ENCODE assay signal across 15 cellular contexts in the genomic region with DNA sequence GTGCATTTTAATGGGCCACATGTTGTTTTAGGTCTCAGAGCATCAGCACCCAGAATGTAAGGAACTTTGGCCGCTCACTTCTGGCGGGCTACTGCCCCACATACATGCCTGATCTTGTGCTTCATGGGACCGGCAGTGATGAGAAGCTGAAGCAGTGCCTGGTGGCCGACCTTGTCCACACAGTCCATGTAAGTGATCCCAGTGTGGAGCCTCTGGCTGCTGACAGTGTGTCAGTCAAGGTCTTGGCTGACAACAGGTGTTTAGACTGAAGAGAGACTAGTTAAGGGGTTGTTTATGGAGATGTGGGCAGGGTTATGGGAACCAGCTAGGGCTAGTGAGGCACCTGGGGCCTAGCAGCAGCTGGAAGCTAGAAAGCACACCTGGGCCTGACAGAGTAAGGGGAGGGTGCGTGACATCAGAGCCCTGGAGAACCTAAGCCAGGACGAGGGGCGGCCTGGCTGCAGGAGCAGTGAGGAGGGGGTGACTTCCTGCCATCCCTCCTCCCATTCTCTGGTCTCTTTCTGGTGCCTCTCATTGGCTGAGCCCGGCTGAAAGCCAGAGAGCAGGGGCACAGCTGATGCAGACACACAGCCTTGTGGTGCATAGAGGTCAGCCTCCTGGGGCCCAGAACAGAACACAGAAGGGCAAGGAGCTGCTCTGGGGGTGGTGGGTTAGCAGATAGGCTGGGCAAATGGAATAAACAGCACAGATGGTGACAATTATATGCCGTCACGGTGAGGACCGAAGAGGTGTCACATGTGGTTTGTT.
DNase-seq lines count a peak whose midpoint lies in the region; ATAC-seq and TF ChIP-seq lines count a peak whose summit lies in the region.
"Had no signal": no experiment of that assay in that cellular context is flagged by ENCODE, and none has a peak within 500 bp of the region (broad histone marks: within the 10 kb centered on the region; RNA-seq: fewer than 3 reads in every experiment).

No MANE protein-coding gene starts in this region.

- no peaks in the 10 kb centered on the region for H3K9me3 ChIP-seq in OCI-LY1 (ENCODE audit: low read length)
- no peaks in the 10 kb centered on the region for H3K9me3 ChIP-seq in tibial artery

- H3K9ac ChIP-seq in OCI-LY1 (ENCODE audit: low read length) = no peak overlapping the region
- H3K9ac ChIP-seq: parathyroid adenoma had no signal

- H3K4me3 Mint-ChIP-seq in immature natural killer cell (peak overlapping the region in 1 of 5 donors; percentile 10), osteocyte (ENCODE audit: unreplicated experiment) (no peak overlapping the region)
- H3K4me3 Mint-ChIP-seq: activated CD4-positive, alpha-beta T cell treated with anti-CD3 and anti-CD28 coated beads, Interleukin-2, amount 10 ng/mL, durations not matched to agents 7 days and 5 days had no signal

- no peaks in the 10 kb centered on the region for H3K9me2 ChIP-seq in OCI-LY1 (ENCODE audit: low read depth, low read length)

- no peaks in the 10 kb centered on the region for H3K36me3 ChIP-seq in OCI-LY1 (ENCODE audit: insufficient read depth, low read length)
- H3K36me3 ChIP-seq in tibial artery = peaks cover 0 to 26% (median 23%) of the 10 kb centered on the region in 3 donors

- peak overlapping the region; percentile 79 for H3K27ac ChIP-seq in OCI-LY1 (ENCODE audit: low read depth, low read length, poor library complexity, severe bottlenecking)
- peak overlapping the region; percentile 64 to 78 for H3K27ac ChIP-seq in tibial artery
- H3K27ac ChIP-seq: brain microvascular endothelial cell, parathyroid adenoma had no signal

- H3F3A ChIP-seq in OCI-LY1 (ENCODE audit: insufficient read depth, low read length) = no peaks in the 10 kb centered on the region

- no peak for ATAC-seq in GM19455 (IDR thresholded peaks at IDR 0.05; ENCODE audit: unreplicated experiment)

- H3K79me2 ChIP-seq in OCI-LY1 (ENCODE audit: insufficient read depth, low read length) = no peaks in the 10 kb centered on the region
- H3K79me2 ChIP-seq: parathyroid adenoma had no signal

- H3K4me2 ChIP-seq in OCI-LY1 (ENCODE audit: low read length) = peak overlapping the region; percentile 0; the same call in 1 of the 2 replicates

- no peaks in the 10 kb centered on the region for H3K27me3 ChIP-seq in OCI-LY1 (ENCODE audit: insufficient read depth, low read length)
- H3K27me3 ChIP-seq in tibial artery = no peaks in the 10 kb centered on the region
- H3K27me3 ChIP-seq: brain microvascular endothelial cell had no signal

- no peaks in the 10 kb centered on the region for H3K9me3 Mint-ChIP-seq in immature natural killer cell
- no peaks in the 10 kb centered on the region for H3K9me3 Mint-ChIP-seq in osteocyte (ENCODE audit: unreplicated experiment)
- H3K9me3 Mint-ChIP-seq: activated CD4-positive, alpha-beta T cell treated with anti-CD3 and anti-CD28 coated beads, Interleukin-2, amount 10 ng/mL, durations not matched to agents 7 days and 5 days had no signal

- H4K20me1 ChIP-seq in OCI-LY1 (ENCODE audit: insufficient read depth, low read length) = no peaks in the 10 kb centered on the region

- intact Hi-C loops in tibial artery (cut with DNase I; ENCODE audit: low total_unique reads) = no loop called here

- H3K27me3 Mint-ChIP-seq in immature natural killer cell (ENCODE audit: low read depth in 3 of 3) = peaks cover 0 to 6% (median 4%) of the 10 kb centered on the region in 3 donors
- H3K27me3 Mint-ChIP-seq in osteocyte (ENCODE audit: unreplicated experiment) = no peaks in the 10 kb centered on the region
- H3K27me3 Mint-ChIP-seq: activated CD4-positive, alpha-beta T cell treated with anti-CD3 and anti-CD28 coated beads, Interleukin-2, amount 10 ng/mL, durations not matched to agents 7 days and 5 days had no signal

- H2AFZ ChIP-seq in OCI-LY1 (ENCODE audit: low read length) = no peak overlapping the region
- H2AFZ ChIP-seq: parathyroid adenoma had no signal

- H3K4me1 ChIP-seq in OCI-LY1 (ENCODE audit: insufficient read depth, low read length, severe bottlenecking) (peaks cover 28% of the 10 kb centered on the region), tibial artery (peaks cover 0 to 57% (median 28%) of the 10 kb centered on the region in 4 donors)
- H3K4me1 ChIP-seq: parathyroid adenoma had no signal

- H3K36me3 Mint-ChIP-seq in immature natural killer cell = peaks cover 29 to 54% (median 42%) of the 10 kb centered on the region in 3 donors
- peaks cover 27% of the 10 kb centered on the region for H3K36me3 Mint-ChIP-seq in osteocyte (ENCODE audit: unreplicated experiment)

- H3K4me3 ChIP-seq in OCI-LY1 (ENCODE audit: low read depth, low read length, poor library complexity, severe bottlenecking) (no peak overlapping the region), tibial artery (no peak overlapping the region)

- TF ChIP-seq CTCF in OCI-LY1 (IDR thresholded peaks at IDR 0.05; ENCODE audit: low read length) = no peak
- TF ChIP-seq CTCF in tibial artery (IDR thresholded peaks at IDR 0.05) = peak in 1 of 2 experiments; percentile 4
- TF ChIP-seq CTCF in osteocyte (IDR thresholded peaks at IDR 0.05) = no peak

- peak overlapping the region in 4 of 6 donors; percentile 13 to 78 (median 28) for H3K27ac Mint-ChIP-seq in immature natural killer cell
- no peak overlapping the region for H3K27ac Mint-ChIP-seq in osteocyte (ENCODE audit: unreplicated experiment)

- DNase-seq in activated gamma-delta T cell (lab: John Stamatoyannopoulos, UW) = peak; percentile 3
- no peak for DNase-seq in activated gamma-delta T cell treated with Interleukin-2 at 50 U/mL for 16 hours
- peak in 2 of 3 donors; percentile 14 to 64 for DNase-seq in immature natural killer cell
- DNase-seq in tibial artery = no peak
- no peak for DNase-seq in glomerular visceral epithelial cell (ENCODE audit: extremely low spot score)
- no peak for DNase-seq in osteocyte (ENCODE audit: extremely low spot score, unreplicated experiment)
- DNase-seq: activated CD4-positive, alpha-beta T cell treated with anti-CD3 and anti-CD28 coated beads, Interleukin-2, amount 10 ng/mL, durations not matched to agents 7 days and 5 days; brain microvascular endothelial cell; HCEC 1CT; left ventricle myocardium superior; NCI-H1092 treated with DMSO at 0.1 percent for 48 hours; stimulated activated CD8-positive, alpha-beta memory T cell treated with anti-CD3 and anti-CD28 coated beads, Interleukin-4, amount 100 ng/mL, for 48 hours had no signal

- peaks cover 26 to 37% of the 10 kb centered on the region in 2 donors for H3K4me1 Mint-ChIP-seq in immature natural killer cell
- peaks cover 35% of the 10 kb centered on the region for H3K4me1 Mint-ChIP-seq in osteocyte (ENCODE audit: unreplicated experiment)

Comparison
In these comparisons a context has a peak if more than half of its experiments do, and no peak if none do; other contexts are left out.
1. DNase-seq: peak in activated gamma-delta T cell (single experiment) and immature natural killer cell (2 of 3); none in activated gamma-delta T cell treated with Interleukin-2 at 50 U/mL for 16 hours (single experiment), tibial artery (0 of 2), glomerular visceral epithelial cell (single experiment) and osteocyte (single experiment).